ENCODE assay signal across 8 cellular contexts in the genomic region with DNA sequence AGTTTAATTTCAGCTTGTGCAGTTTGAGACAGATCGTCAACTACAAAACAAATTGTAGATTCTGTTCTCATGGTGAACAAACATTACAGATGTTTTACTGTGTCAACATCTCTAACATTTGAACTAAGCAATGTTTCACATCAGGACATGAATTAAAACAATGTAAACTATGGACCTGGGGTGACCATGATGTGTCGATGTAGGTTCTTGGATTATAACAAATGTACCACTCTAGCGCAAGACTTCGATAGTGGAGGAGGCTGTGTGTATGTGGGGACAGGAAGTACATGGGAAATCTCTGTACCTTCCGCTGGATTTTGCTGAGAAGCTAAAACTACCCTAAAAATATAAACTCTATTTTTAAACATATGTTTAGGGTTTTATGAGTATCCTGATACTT. TPM values are rescaled to one million over a fixed set of nuclear protein-coding genes. Genes with fewer than 3 reads are reported as not detected.
DNase-seq lines count a peak whose midpoint lies in the region; ATAC-seq and TF ChIP-seq lines count a peak whose summit lies in the region.

No MANE protein-coding gene starts in this region.

- DNase-seq in activated T-cell treated with anti-CD3 and anti-CD28 coated beads, Interleukin-2, amount 50 U/mL, for 24 hours = no peak
- DNase-seq in activated T-cell treated with anti-CD3 and anti-CD28 coated beads for 4 hours (no peak), T-helper 17 cell (no peak), fibroblast of lung (ENCODE audit: low read depth in 2 of 2) (peak in 1 of 2 donors; percentile 33), stomach (no peak)
- DNase-seq in stimulated activated CD4-positive, alpha-beta T cell treated with anti-CD3 and anti-CD28 coated beads, Interleukin-15, amount 100 ng/mL, for 24 hours = no peak

- H4K20me1 ChIP-seq in fibroblast of lung (ENCODE audit: control insufficient read depth, extremely low read depth, insufficient read depth, low read length) = no peaks in the 10 kb centered on the region

- H3K27ac Mint-ChIP-seq in activated T-cell treated with anti-CD3 and anti-CD28 coated beads, Interleukin-2, amount 50 U/mL, for 24 hours = peak overlapping the region; percentile 95
- peak overlapping the region; percentile 98 for H3K27ac Mint-ChIP-seq in T-helper 17 cell

- peak overlapping the region; percentile 84 for H3K4me3 Mint-ChIP-seq in activated T-cell treated with anti-CD3 and anti-CD28 coated beads, Interleukin-2, amount 50 U/mL, for 24 hours
- H3K4me3 Mint-ChIP-seq in T-helper 17 cell = peak overlapping the region; percentile 97

- H3K27me3 ChIP-seq in fibroblast of lung (ENCODE audit: control insufficient read depth, insufficient read depth, low read length) = no peaks in the 10 kb centered on the region
- no peaks in the 10 kb centered on the region for H3K27me3 ChIP-seq in stomach

- H3K79me2 ChIP-seq in fibroblast of lung (ENCODE audit: control insufficient read depth, insufficient read depth, low read length) = peaks cover 36% of the 10 kb centered on the region

- no peaks in the 10 kb centered on the region for H3K9me3 Mint-ChIP-seq in activated T-cell treated with anti-CD3 and anti-CD28 coated beads, Interleukin-2, amount 50 U/mL, for 24 hours

- TF ChIP-seq CTCF in fibroblast of lung (conservative IDR thresholded peaks at IDR 0.05 in 1 of 2, IDR thresholded peaks at IDR 0.05 in 1 of 2; ENCODE audit: low read depth in 1 of 2, low read length in 2 of 2) = no peak
- no peak for TF ChIP-seq CTCF in stomach (IDR thresholded peaks at IDR 0.05)

- H3K9me3 ChIP-seq in T-helper 17 cell (ENCODE audit: control insufficient read depth, low read length, poor library complexity, severe bottlenecking) (no peaks in the 10 kb centered on the region), fibroblast of lung (ENCODE audit: control insufficient read depth, insufficient read depth, low read depth, low read length) (no peaks in the 10 kb centered on the region), stomach (no peaks in the 10 kb centered on the region)

- H3K36me3 ChIP-seq in fibroblast of lung (ENCODE audit: control insufficient read depth, insufficient read depth, low read length) (no peaks in the 10 kb centered on the region), stomach (no peaks in the 10 kb centered on the region)

- H3K27ac ChIP-seq in fibroblast of lung (ENCODE audit: insufficient read depth, low read length) = peak overlapping the region; percentile 97
- H3K27ac ChIP-seq in stomach = peak overlapping the region in 4 of 5 donors; percentile 91 to 94 (median 91)

- H2AFZ ChIP-seq in fibroblast of lung (ENCODE audit: low read length) = no peak overlapping the region

- H3K4me1 Mint-ChIP-seq in activated T-cell treated with anti-CD3 and anti-CD28 coated beads, Interleukin-2, amount 50 U/mL, for 24 hours (ENCODE audit: low read depth) = peaks cover 71% of the 10 kb centered on the region
- H3K4me1 Mint-ChIP-seq in T-helper 17 cell = peaks cover 38% of the 10 kb centered on the region

- no peak for TF ChIP-seq EP300 in stomach (IDR thresholded peaks at IDR 0.05)

- H3K4me1 ChIP-seq in fibroblast of lung (ENCODE audit: control insufficient read depth, extremely low read depth, insufficient read depth, low read length) = peaks cover 3% of the 10 kb centered on the region
- peaks cover 6 to 38% (median 17%) of the 10 kb centered on the region in 4 donors for H3K4me1 ChIP-seq in stomach

- ATAC-seq in T-helper 17 cell = peak; percentile 50
- ATAC-seq in HG02970 (IDR thresholded peaks at IDR 0.05; ENCODE audit: low FRiP score, unreplicated experiment) = no peak
- no peak for ATAC-seq in GM19328 (IDR thresholded peaks at IDR 0.05; ENCODE audit: unreplicated experiment)

- no peaks in the 10 kb centered on the region for H3K27me3 Mint-ChIP-seq in activated T-cell treated with anti-CD3 and anti-CD28 coated beads, Interleukin-2, amount 50 U/mL, for 24 hours
- H3K27me3 Mint-ChIP-seq in T-helper 17 cell = no peaks in the 10 kb centered on the region

- 60 to 71% (median 66%) methylated on average over 5 of the region's 5 CpGs for WGBS in stomach, 5 donors

- intact Hi-C loops in stomach (cut with DNase I; ENCODE audit: low total_unique reads) = no loop called here

- peak overlapping the region; percentile 92 for H3K4me2 ChIP-seq in fibroblast of lung (ENCODE audit: extremely low read depth, insufficient read depth, low read length)

- H3K9ac ChIP-seq in fibroblast of lung (ENCODE audit: insufficient read depth, low read length) = no peak overlapping the region

- TF ChIP-seq POLR2A in stomach (IDR thresholded peaks at IDR 0.05) = no peak

- H3K36me3 Mint-ChIP-seq in activated T-cell treated with anti-CD3 and anti-CD28 coated beads, Interleukin-2, amount 50 U/mL, for 24 hours (ENCODE audit: low read depth) = peaks cover 48% of the 10 kb centered on the region
- peaks cover 2% of the 10 kb centered on the region for H3K36me3 Mint-ChIP-seq in T-helper 17 cell (ENCODE audit: low read depth)

- H3K4me3 ChIP-seq in fibroblast of lung (replicated peaks in 1 of 4; ENCODE audit: control extremely low read depth in 1 of 4, insufficient read depth in 1 of 4, low read depth in 3 of 4, low read length in 4 of 4) (peak overlapping the region; percentile 66 to 87 (median 72)), stomach (no peak overlapping the region)

RNA-seq across cellular contexts. Expression of a gene that starts 17.1 kb away (rescaled TPM):
- total RNA-seq in T-helper 17 cell (10 to 100 TPM; 73.6 to 78.6 TPM), fibroblast of lung (14.4 and 15.9 TPM in 2 replicates), stomach (10 to 100 TPM in 2 of 5 donors, 1 to 10 TPM in 2, under 1 TPM in 1; 0.58 to 14.3 (median 9.1) TPM)
- polyA plus RNA-seq in fibroblast of lung (5.0 and 7.1 TPM in 2 replicates), stomach (1 to 10 TPM; 2.2 to 3.2 (median 2.9) TPM)
- polyA plus RNA-seq in fibroblast of lung (2012) = 5.7 and 7.7 TPM in 2 replicates
- 12.5 and 15.3 TPM in 2 replicates for polyA minus RNA-seq in fibroblast of lung (ENCODE audit: low replicate concordance)

Comparison
In these comparisons a context has a peak if more than half of its experiments do, and no peak if none do; other contexts are left out.
1. H3K4me3 ChIP-seq: peak in fibroblast of lung (4 of 4); none in stomach (0 of 4).